11 cellular contexts compared by ENCODE assay signal in genomic region chr10:30438016-30438850, GRCh38. TPM values are rescaled to one million over a fixed set of nuclear protein-coding genes. Genes with fewer than 3 reads are reported as not detected.
A peak's percentile ranks its signal among the peaks of the same experiment; 100 is the strongest.
DNase-seq lines count a peak whose midpoint lies in the region; ATAC-seq and TF ChIP-seq lines count a peak whose summit lies in the region.
"Had no signal": no experiment of that assay in that cellular context is flagged by ENCODE, and none has a peak within 500 bp of the region (broad histone marks: within the 10 kb centered on the region; RNA-seq: fewer than 3 reads in every experiment).

No MANE protein-coding gene starts in this region.

- no peak for DNase-seq in activated naive CD4-positive, alpha-beta T cell treated with anti-CD3 and anti-CD28 coated beads for 36 hours
- no peak for DNase-seq in activated naive CD4-positive, alpha-beta T cell (lab: John Stamatoyannopoulos, UW)
- DNase-seq in activated CD4-positive, alpha-beta memory T cell treated with anti-CD3 and anti-CD28 coated beads, Interleukin-2, amount 10 ng/mL, durations not matched to agents 7 days and 5 days: no peak
- peak; percentile 63 for DNase-seq in iris pigment epithelial cell (ENCODE audit: low read depth)
- DNase-seq in thyroid gland: no peak
- DNase-seq in NCI-H2029 treated with DMSO at 0.1 percent for 48 hours (lab: John Stamatoyannopoulos, UW): no peak
- DNase-seq: DMS 273 treated with DMSO at 0.1 percent for 48 hours, NCI-H1048 had no signal

- TF ChIP-seq POLR2A in thyroid gland (IDR thresholded peaks at IDR 0.05): no peak

- no peak for TF ChIP-seq CTCF in thyroid gland (IDR thresholded peaks at IDR 0.05)

- H3K36me3 ChIP-seq in thyroid gland: peaks cover 7 to 8% of the 10 kb centered on the region in 2 donors

- no peaks in the 10 kb centered on the region for H3K27me3 ChIP-seq in thyroid gland

- no peaks in the 10 kb centered on the region for H3K9me3 ChIP-seq in thyroid gland

- no peaks in the 10 kb centered on the region for H3K27me3 Mint-ChIP-seq in activated naive CD4-positive, alpha-beta T cell treated with anti-CD3 and anti-CD28 coated beads for 36 hours (ENCODE audit: low read depth)
- no peaks in the 10 kb centered on the region for H3K27me3 Mint-ChIP-seq in activated CD4-positive, alpha-beta memory T cell treated with anti-CD3 and anti-CD28 coated beads, Interleukin-2, amount 10 ng/mL, durations not matched to agents 7 days and 5 days

- CTCF ChIA-PET in activated naive CD4-positive, alpha-beta T cell treated with anti-CD3 and anti-CD28 coated beads for 36 hours (lab: Charles Lee): interaction anchor here (0.6 to 1.9 kb wide), 8 partner anchors 9 to 102 kb away, joined by 3 to 7 read pairs (median 4); no protein-coding TSS in a partner anchor
- CTCF ChIA-PET in activated CD4-positive, alpha-beta memory T cell treated with anti-CD3 and anti-CD28 coated beads, Interleukin-2, amount 10 ng/mL, durations not matched to agents 7 days and 5 days (lab: Charles Lee): interaction anchor here (0.6 to 7.2 kb wide), 14 partner anchors 18 to 202 kb away, joined by 3 to 67 read pairs (median 6); no protein-coding TSS in a partner anchor

- peak overlapping the region; percentile 4 to 100 (median 98) for H3K27ac ChIP-seq in thyroid gland

- no peaks in the 10 kb centered on the region for H3K9me3 Mint-ChIP-seq in activated naive CD4-positive, alpha-beta T cell treated with anti-CD3 and anti-CD28 coated beads for 36 hours
- H3K9me3 Mint-ChIP-seq in activated CD4-positive, alpha-beta memory T cell treated with anti-CD3 and anti-CD28 coated beads, Interleukin-2, amount 10 ng/mL, durations not matched to agents 7 days and 5 days: no peaks in the 10 kb centered on the region

- peaks cover 25% of the 10 kb centered on the region for H3K36me3 Mint-ChIP-seq in activated naive CD4-positive, alpha-beta T cell treated with anti-CD3 and anti-CD28 coated beads for 36 hours (ENCODE audit: low read depth)
- H3K36me3 Mint-ChIP-seq in activated CD4-positive, alpha-beta memory T cell treated with anti-CD3 and anti-CD28 coated beads, Interleukin-2, amount 10 ng/mL, durations not matched to agents 7 days and 5 days (ENCODE audit: low read depth): peaks cover 74% of the 10 kb centered on the region

- no peak overlapping the region for H3K4me3 ChIP-seq in thyroid gland (replicated peaks in 1 of 3)

- peaks cover 38 to 46% of the 10 kb centered on the region in 2 donors for H3K4me1 ChIP-seq in thyroid gland

- H3K4me3 Mint-ChIP-seq in activated naive CD4-positive, alpha-beta T cell treated with anti-CD3 and anti-CD28 coated beads for 36 hours: peak overlapping the region; percentile 73
- peak overlapping the region; percentile 85 for H3K4me3 Mint-ChIP-seq in activated CD4-positive, alpha-beta memory T cell treated with anti-CD3 and anti-CD28 coated beads, Interleukin-2, amount 10 ng/mL, durations not matched to agents 7 days and 5 days

- H3K27ac Mint-ChIP-seq in activated naive CD4-positive, alpha-beta T cell treated with anti-CD3 and anti-CD28 coated beads for 36 hours: peak overlapping the region; percentile 56
- peak overlapping the region; percentile 96 for H3K27ac Mint-ChIP-seq in activated CD4-positive, alpha-beta memory T cell treated with anti-CD3 and anti-CD28 coated beads, Interleukin-2, amount 10 ng/mL, durations not matched to agents 7 days and 5 days

- peaks cover 38% of the 10 kb centered on the region for H3K4me1 Mint-ChIP-seq in activated naive CD4-positive, alpha-beta T cell treated with anti-CD3 and anti-CD28 coated beads for 36 hours (ENCODE audit: low read depth)
- peaks cover 60% of the 10 kb centered on the region for H3K4me1 Mint-ChIP-seq in activated CD4-positive, alpha-beta memory T cell treated with anti-CD3 and anti-CD28 coated beads, Interleukin-2, amount 10 ng/mL, durations not matched to agents 7 days and 5 days

- POLR2A ChIA-PET in activated CD4-positive, alpha-beta memory T cell treated with anti-CD3 and anti-CD28 coated beads, Interleukin-2, amount 10 ng/mL, durations not matched to agents 7 days and 5 days (lab: Charles Lee): interaction anchor here (1.1 to 10.5 kb wide), 16 partner anchors 8 to 880 kb away, joined by 3 to 106 read pairs (median 8); no protein-coding TSS in a partner anchor

- ATAC-seq in HG03571 (IDR thresholded peaks at IDR 0.05; ENCODE audit: unreplicated experiment) (no peak), GM21367 (IDR thresholded peaks at IDR 0.05; ENCODE audit: unreplicated experiment) (no peak)
- ATAC-seq: activated CD4-positive, CD25-positive, alpha-beta regulatory T cell treated with anti-CD3 and anti-CD28 coated beads, Interleukin-2, amount 50 U/mL, for 24 hours had no signal

- 17 to 24% methylated on average over 5 of the region's 5 CpGs for WGBS in thyroid gland, 2 donors

- intact Hi-C loops in activated naive CD4-positive, alpha-beta T cell treated with anti-CD3 and anti-CD28 coated beads for 36 hours (cut with micrococcal nuclease): loop anchor here (10.0 kb wide), 3 partner anchors 783 to 1487 kb away; partner anchors contain the start of gene ARHGAP12
- intact Hi-C loops in thyroid gland (cut with DNase I): no loop called here

RNA-seq across cellular contexts. Expression of gene MAP3K8, which starts 4.2 kb away (rescaled TPM):
- total RNA-seq in activated naive CD4-positive, alpha-beta T cell treated with anti-CD3 and anti-CD28 coated beads for 36 hours: 10 to 100 TPM; 13.6 to 14.5 TPM
- total RNA-seq in activated CD4-positive, alpha-beta memory T cell treated with anti-CD3 and anti-CD28 coated beads, Interleukin-2, amount 10 ng/mL, durations not matched to agents 7 days and 5 days: 10 to 100 TPM; 39.5 to 40.3 TPM
- 10 to 100 TPM in 3 of 4 donors, 1 to 10 TPM in 1; 9.7 to 37.9 (median 22.7) TPM for total RNA-seq in thyroid gland
